In the genomic region with DNA sequence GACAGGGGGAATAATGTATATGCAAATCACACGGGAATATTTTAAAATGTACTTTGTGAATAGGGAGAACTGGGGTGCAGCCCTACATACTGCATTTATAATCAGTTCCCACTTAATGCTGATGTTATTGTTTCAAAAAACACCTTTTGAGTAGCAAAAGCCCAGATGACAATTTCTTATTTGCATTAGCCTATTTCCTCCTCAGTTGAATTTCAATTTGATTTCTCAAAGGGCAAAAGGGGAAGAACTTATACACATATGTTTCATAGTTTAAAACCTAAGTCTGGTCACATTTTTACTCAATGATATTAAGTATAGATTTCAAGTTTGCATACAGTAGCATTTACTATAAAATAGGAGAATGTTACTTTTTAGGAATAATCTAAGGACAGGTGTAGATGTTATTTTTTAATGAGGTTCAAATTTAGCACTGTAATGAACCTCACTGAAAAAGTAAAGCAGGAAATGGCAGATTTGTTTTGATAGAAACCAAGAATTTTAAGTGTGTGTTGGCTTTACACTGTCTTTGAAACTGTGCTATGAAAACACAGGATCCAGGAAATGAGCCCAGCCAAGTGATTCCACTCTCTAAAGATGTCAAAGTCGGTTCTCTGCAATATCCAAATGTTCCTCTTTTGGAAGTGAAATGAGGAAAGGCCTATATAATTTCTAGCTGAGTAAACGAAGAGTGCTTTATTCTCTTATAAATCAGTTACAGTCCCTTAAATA, we compare ENCODE assay signal across 8 cellular contexts.
DNase-seq lines count a peak whose midpoint lies in the region; ATAC-seq and TF ChIP-seq lines count a peak whose summit lies in the region.

No MANE protein-coding gene starts in this region.

- H3K4me3 ChIP-seq in CD8-positive, alpha-beta T cell (ENCODE audit: low read depth, low read length) = peak overlapping the region; percentile 18
- H3K4me3 ChIP-seq in duodenal mucosa (ENCODE audit: low read depth in 1 of 2, low read length in 2 of 2) (no peak overlapping the region), suprapubic skin (no peak overlapping the region)

- no peaks in the 10 kb centered on the region for H3K27me3 ChIP-seq in CD8-positive, alpha-beta T cell (ENCODE audit: insufficient read depth, low read length)
- H3K27me3 ChIP-seq in duodenal mucosa (ENCODE audit: control insufficient read depth in 1 of 2, insufficient read depth in 2 of 2, low read length in 2 of 2) = no peaks in the 10 kb centered on the region
- H3K27me3 ChIP-seq in suprapubic skin = no peaks in the 10 kb centered on the region

- H3K9ac ChIP-seq in duodenal mucosa (ENCODE audit: low read depth in 1 of 2, low read length in 2 of 2) = peak overlapping the region in 1 of 2 donors; percentile 14

- POLR2A ChIA-PET in CD8-positive, alpha-beta T cell (lab: Charles Lee) = interaction anchor here (1.0 to 2.2 kb wide), 6 partner anchors 24 to 368 kb away, joined by 3 to 15 read pairs (median 4); partner anchors contain the start of gene BTG1

- H3K36me3 Mint-ChIP-seq in CD8-positive, alpha-beta T cell = no peaks in the 10 kb centered on the region

- peak; percentile 58 for ATAC-seq in CD8-positive, alpha-beta T cell
- ATAC-seq in GM19468 (IDR thresholded peaks at IDR 0.05; ENCODE audit: extremely low read depth, unreplicated experiment) (peak; percentile 24), HG03565 (IDR thresholded peaks at IDR 0.05; ENCODE audit: unreplicated experiment) (peak; percentile 27)

- H3K27ac Mint-ChIP-seq in CD8-positive, alpha-beta T cell = peak overlapping the region; percentile 92

- CTCF ChIA-PET in CD8-positive, alpha-beta T cell (lab: Charles Lee) = interaction anchor here (0.6 to 1.4 kb wide), 4 partner anchors 75 to 213 kb away, joined by 3 to 4 read pairs (median 3); no protein-coding TSS in a partner anchor

- no peaks in the 10 kb centered on the region for H3K27me3 Mint-ChIP-seq in CD8-positive, alpha-beta T cell (ENCODE audit: low read depth)

- 53% methylated on average over 3 of the region's 3 CpGs for WGBS in suprapubic skin

- H3K4me1 ChIP-seq in CD8-positive, alpha-beta T cell (ENCODE audit: insufficient read depth, low read length) = peaks cover 28% of the 10 kb centered on the region
- H3K4me1 ChIP-seq in duodenal mucosa (ENCODE audit: control insufficient read depth in 1 of 2, insufficient read depth in 2 of 2, low read length in 2 of 2) = peaks cover 3 to 26% of the 10 kb centered on the region in 2 donors
- H3K4me1 ChIP-seq in suprapubic skin = peaks cover 11% of the 10 kb centered on the region

- TF ChIP-seq EP300 in suprapubic skin (IDR thresholded peaks at IDR 0.05) = no peak

- DNase-seq in CD8-positive, alpha-beta T cell = no peak
- DNase-seq in suprapubic skin (ENCODE audit: low spot score in 2 of 2) = no peak
- DNase-seq in ecto neural progenitor cell (ENCODE audit: low spot score) = no peak
- DNase-seq in caudate nucleus (lab: John Stamatoyannopoulos, UW) = no peak
- DNase-seq in GDM1 (lab: John Stamatoyannopoulos, UW) = no peak

- H3K4me3 Mint-ChIP-seq in CD8-positive, alpha-beta T cell = peak overlapping the region; percentile 71

- peak overlapping the region; percentile 54 for H3K27ac ChIP-seq in CD8-positive, alpha-beta T cell (ENCODE audit: low read depth, low read length)
- peak overlapping the region; percentile 30 for H3K27ac ChIP-seq in duodenal mucosa (ENCODE audit: low read depth, low read length)
- peak overlapping the region; percentile 25 for H3K27ac ChIP-seq in suprapubic skin
- no peak overlapping the region for H3K27ac ChIP-seq in caudate nucleus (ENCODE audit: low read depth, low read length)

- no peaks in the 10 kb centered on the region for H3K9me3 ChIP-seq in CD8-positive, alpha-beta T cell (ENCODE audit: low read length)
- H3K9me3 ChIP-seq in duodenal mucosa (ENCODE audit: control insufficient read depth in 1 of 2, low read length in 2 of 2) = no peaks in the 10 kb centered on the region
- H3K9me3 ChIP-seq in suprapubic skin = no peaks in the 10 kb centered on the region

- no peak for TF ChIP-seq CTCF in CD8-positive, alpha-beta T cell (IDR thresholded peaks at IDR 0.05)
- TF ChIP-seq CTCF in suprapubic skin (IDR thresholded peaks at IDR 0.05) = no peak

- TF ChIP-seq POLR2A in suprapubic skin (IDR thresholded peaks at IDR 0.05) = no peak

- H3K36me3 ChIP-seq in CD8-positive, alpha-beta T cell (ENCODE audit: insufficient read depth, low read length) = no peaks in the 10 kb centered on the region
- H3K36me3 ChIP-seq in duodenal mucosa (ENCODE audit: control insufficient read depth in 1 of 2, insufficient read depth in 2 of 2, low read length in 2 of 2) = no peaks in the 10 kb centered on the region
- no peaks in the 10 kb centered on the region for H3K36me3 ChIP-seq in suprapubic skin

- no peaks in the 10 kb centered on the region for H3K9me3 Mint-ChIP-seq in CD8-positive, alpha-beta T cell

- peaks cover 44% of the 10 kb centered on the region for H3K4me1 Mint-ChIP-seq in CD8-positive, alpha-beta T cell (ENCODE audit: low read depth)

- intact Hi-C loops in CD8-positive, alpha-beta T cell (cut with DNase I, micrococcal nuclease) = no loop called here
